28 cellular contexts compared by ENCODE assay signal in genomic region chr6:16831136-16831535, GRCh38.
"Had no signal": no experiment of that assay in that cellular context is flagged by ENCODE, and none has a peak within 500 bp of the region (broad histone marks: within the 10 kb centered on the region; RNA-seq: fewer than 3 reads in every experiment).

No MANE protein-coding gene starts in this region.

- H3K27ac Mint-ChIP-seq: effector memory CD8-positive, alpha-beta T cell; endodermal cell; immature natural killer cell; mesothelial cell of epicardium had no signal

- H3K4me3 Mint-ChIP-seq: effector memory CD8-positive, alpha-beta T cell; endodermal cell; immature natural killer cell; mesothelial cell of epicardium; naive B cell had no signal

- H3K4me1 ChIP-seq: colonic mucosa, foreskin keratinocyte, left lung, lower lobe of right lung had no signal

- ATAC-seq: effector memory CD8-positive, alpha-beta T cell; esophagus mucosa; foreskin keratinocyte; gastroesophageal sphincter; heart left ventricle; left colon; left lung; left ventricle myocardium superior; lower lobe of right lung; mucosa of descending colon had no signal

- DNase-seq: colonic mucosa; cortex of kidney; dermis blood vessel endothelial cell; dorsolateral prefrontal cortex; effector CD8-positive, alpha-beta T cell; effector memory CD8-positive, alpha-beta T cell; endodermal cell; erythroblast; esophagus squamous epithelium; foreskin keratinocyte; heart left ventricle; hypothalamus; immature natural killer cell; islet precursor cell; kidney; kidney glomerular epithelial cell; left colon; left lung; left ventricle myocardium superior; lower lobe of right lung; mesenchymal stem cell; mucosa of descending colon; naive B cell had no signal

- H3K9me3 Mint-ChIP-seq: effector memory CD8-positive, alpha-beta T cell; endodermal cell; mesothelial cell of epicardium; naive B cell had no signal

- H3K36me3 Mint-ChIP-seq: mesothelial cell of epicardium, naive B cell had no signal

- H3K79me2 ChIP-seq: hepatocyte had no signal

- H3K4me2 ChIP-seq: hepatocyte had no signal

- H2AFZ ChIP-seq: hepatocyte had no signal

- H3K4me3 ChIP-seq: colonic mucosa, dorsolateral prefrontal cortex, esophagus squamous epithelium, gastroesophageal sphincter, heart left ventricle, hepatocyte, left lung, lower lobe of right lung, mucosa of descending colon had no signal

- H3K36me3 ChIP-seq: colonic mucosa, esophagus squamous epithelium, gastroesophageal sphincter, heart left ventricle, left lung, lower lobe of right lung had no signal

- H3K9me3 ChIP-seq: colonic mucosa, esophagus squamous epithelium, gastroesophageal sphincter, heart left ventricle, left lung, lower lobe of right lung, mucosa of descending colon had no signal

- H3K27ac ChIP-seq: colonic mucosa, dorsolateral prefrontal cortex, epithelial cell of prostate, esophagus squamous epithelium, foreskin keratinocyte, gastroesophageal sphincter, heart left ventricle, hepatocyte, left lung, lower lobe of right lung had no signal

- H3K4me1 Mint-ChIP-seq: endodermal cell had no signal

- H3K27me3 ChIP-seq: colonic mucosa, dorsolateral prefrontal cortex, esophagus squamous epithelium, foreskin keratinocyte, gastroesophageal sphincter, heart left ventricle, hepatocyte, left lung had no signal
